ENCODE assay signal across 8 cellular contexts in the genomic region with DNA sequence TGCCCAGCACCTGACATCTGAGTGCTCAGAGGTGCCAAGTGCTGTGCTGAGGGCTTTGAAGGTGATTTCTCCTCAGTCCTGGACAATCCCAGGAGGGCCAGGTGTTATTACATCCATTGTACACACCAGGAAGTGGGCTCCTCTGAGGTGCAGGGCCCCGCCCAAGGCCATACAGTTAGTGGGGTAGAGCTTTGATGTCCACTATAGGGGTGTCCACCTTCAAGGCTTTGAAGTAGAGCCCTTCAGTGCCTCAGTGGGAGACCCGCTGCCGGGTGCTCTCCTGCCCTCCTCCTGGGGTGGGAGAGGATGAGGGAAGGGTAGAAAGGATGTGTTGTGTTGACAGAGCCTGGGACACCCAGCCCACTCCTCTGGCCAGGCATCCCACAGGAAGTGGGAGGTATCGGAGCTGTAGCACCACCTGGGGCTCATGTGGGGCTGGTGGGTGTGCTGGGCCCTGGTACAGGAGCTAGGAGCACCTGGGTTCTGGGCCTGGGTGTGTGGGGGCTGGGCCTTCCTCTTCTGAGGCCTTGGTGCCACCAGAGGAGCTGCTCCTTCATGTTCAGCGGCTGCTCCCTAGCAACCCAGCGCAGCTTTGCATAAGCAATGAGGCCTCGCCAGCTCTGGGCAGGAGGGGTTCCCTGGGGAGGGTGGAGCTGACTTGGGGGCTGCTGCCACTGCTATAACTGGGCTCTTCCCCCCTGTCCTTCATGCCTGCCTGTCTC. TPM values are rescaled to one million over a fixed set of nuclear protein-coding genes. Genes with fewer than 3 reads are reported as not detected.
A peak's percentile ranks its signal among the peaks of the same experiment; 100 is the strongest.
DNase-seq lines count a peak whose midpoint lies in the region; ATAC-seq and TF ChIP-seq lines count a peak whose summit lies in the region.

No MANE protein-coding gene starts in this region.

- TF ChIP-seq POLR2A in esophagus muscularis mucosa (IDR thresholded peaks at IDR 0.05; ENCODE audit: low read depth) (no peak), stomach (IDR thresholded peaks at IDR 0.05) (no peak)

- H3K9me3 ChIP-seq in RWPE2 (ENCODE audit: severe bottlenecking), result no peaks in the 10 kb centered on the region
- H3K9me3 ChIP-seq in esophagus muscularis mucosa, result no peaks in the 10 kb centered on the region
- H3K9me3 ChIP-seq in stomach, result no peaks in the 10 kb centered on the region
- H3K9me3 ChIP-seq in left lung, result no peaks in the 10 kb centered on the region

- no peak for TF ChIP-seq CTCF in RWPE2 (IDR thresholded peaks at IDR 0.05; ENCODE audit: poor library complexity, severe bottlenecking)
- no peak for TF ChIP-seq CTCF in esophagus muscularis mucosa (IDR thresholded peaks at IDR 0.05)
- TF ChIP-seq CTCF in stomach (IDR thresholded peaks at IDR 0.05), result no peak
- TF ChIP-seq CTCF in left lung (IDR thresholded peaks at IDR 0.05), result no peak

- no peak for DNase-seq in activated CD4-positive, CD25-positive, alpha-beta regulatory T cell treated with anti-CD3 and anti-CD28 coated beads, Interleukin-2, amount 50 U/mL, for 72 hours
- DNase-seq in RWPE2 (ENCODE audit: low spot score), result no peak
- DNase-seq in esophagus muscularis mucosa (ENCODE audit: extremely low spot score), result no peak
- DNase-seq in stomach, result no peak
- no peak for DNase-seq in NCI-H748 treated with DMSO at 0.1 percent for 48 hours (lab: John Stamatoyannopoulos, UW)
- DNase-seq in NCI-H146 (lab: John Stamatoyannopoulos, UW), result no peak
- no peak for DNase-seq in left lung

- TF ChIP-seq EP300 in esophagus muscularis mucosa (IDR thresholded peaks at IDR 0.05) (no peak), stomach (IDR thresholded peaks at IDR 0.05) (no peak)

- 57% methylated on average over 1 of the region's 7 CpGs for WGBS in esophagus muscularis mucosa
- 54 to 63% (median 57%) methylated on average over 4 to 7 of the region's 7 CpGs for whole genome bisulfite sequencing in stomach, 5 donors

- H3K27me3 ChIP-seq in RWPE2 (ENCODE audit: insufficient read depth, poor library complexity, severe bottlenecking) (no peaks in the 10 kb centered on the region), esophagus muscularis mucosa (no peaks in the 10 kb centered on the region), stomach (no peaks in the 10 kb centered on the region), left lung (no peaks in the 10 kb centered on the region)

- ATAC-seq in activated CD4-positive, CD25-positive, alpha-beta regulatory T cell treated with anti-CD3 and anti-CD28 coated beads, Interleukin-2, amount 50 U/mL, for 24 hours, result peak; percentile 42 to 52
- ATAC-seq in RWPE2 (ENCODE audit: low read depth), result no peak
- ATAC-seq in left lung, result no peak

- H3K27ac ChIP-seq in RWPE2 (ENCODE audit: poor library complexity, severe bottlenecking) (peak overlapping the region; percentile 98), esophagus muscularis mucosa (replicated peaks in 1 of 4) (peak overlapping the region; percentile 21 to 98 (median 50)), stomach (peak overlapping the region in 4 of 5 donors; percentile 25 to 97 (median 81)), left lung (peak overlapping the region in 1 of 2 donors; percentile 66)

- H3K36me3 ChIP-seq in RWPE2 (ENCODE audit: low read depth) (peaks cover 55% of the 10 kb centered on the region), esophagus muscularis mucosa (peaks cover 0 to 26% (median 16%) of the 10 kb centered on the region in 4 donors), stomach (peaks cover 18 to 58% (median 49%) of the 10 kb centered on the region in 4 donors), left lung (peaks cover 0 to 56% of the 10 kb centered on the region in 2 donors)

- intact Hi-C loops in esophagus muscularis mucosa (cut with DNase I), result no loop called here
- intact Hi-C loops in stomach (cut with DNase I; ENCODE audit: low total_unique reads), result no loop called here
- intact Hi-C loops in left lung (cut with DNase I), result no loop called here

- peaks cover 73% of the 10 kb centered on the region for H3K4me1 ChIP-seq in RWPE2 (ENCODE audit: insufficient read depth, poor library complexity, severe bottlenecking)
- peaks cover 87 to 100% (median 98%) of the 10 kb centered on the region in 4 donors for H3K4me1 ChIP-seq in esophagus muscularis mucosa
- peaks cover 86 to 100% (median 98%) of the 10 kb centered on the region in 4 donors for H3K4me1 ChIP-seq in stomach
- H3K4me1 ChIP-seq in left lung, result peaks cover 64 to 100% of the 10 kb centered on the region in 2 donors

- H3K4me3 ChIP-seq in RWPE2 (ENCODE audit: severe bottlenecking) (no peak overlapping the region), esophagus muscularis mucosa (no peak overlapping the region), stomach (peak overlapping the region in 1 of 4 donors; percentile 3), left lung (no peak overlapping the region)

RNA-seq across cellular contexts. Expression of a gene that starts 7.4 kb away (rescaled TPM):
- total RNA-seq in esophagus muscularis mucosa, result 100 to 1,000 TPM in 1 of 4 donors, 10 to 100 TPM in 3; 46.9 to 102 (median 74.7) TPM
- total RNA-seq in stomach, result 100 to 1,000 TPM in 3 of 5 donors, 10 to 100 TPM in 2; 93.0 to 183 (median 107) TPM
- 100 to 1,000 TPM in 1 of 3 donors, 10 to 100 TPM in 2; 33.7 to 119 (median 94.3) TPM for polyA plus RNA-seq in stomach
- 100 to 1,000 TPM; 163 to 172 TPM for total RNA-seq in left lung

RNA-seq across cellular contexts. Expression of a gene that starts 23.8 kb away (rescaled TPM):
- total RNA-seq in esophagus muscularis mucosa, result 1,000 to 10,000 TPM in 2 of 4 donors, 100 to 1,000 TPM in 2; 721 to 1,711 (median 1,283) TPM
- total RNA-seq in stomach, result 1,000 to 10,000 TPM in 1 of 5 donors, 100 to 1,000 TPM in 3, 10 to 100 TPM in 1; 89.8 to 1,949 (median 982) TPM
- polyA plus RNA-seq in stomach, result 1,000 to 10,000 TPM; 3,318 to 3,359 (median 3,354) TPM
- total RNA-seq in left lung, result 1,000 to 10,000 TPM; 1,144 to 1,160 TPM

RNA-seq across cellular contexts. Expression of a gene that starts 52.2 kb away (rescaled TPM):
- 10 to 100 TPM; 16.5 to 27.8 (median 19.6) TPM for total RNA-seq in esophagus muscularis mucosa
- 100 to 1,000 TPM in 1 of 5 donors, 10 to 100 TPM in 4; 19.6 to 146 (median 48.7) TPM for total RNA-seq in stomach
- polyA plus RNA-seq in stomach, result 10 to 100 TPM in 2 of 3 donors, 1 to 10 TPM in 1; 5.9 to 38.8 (median 17.1) TPM
- 10 to 100 TPM; 15.0 to 22.3 TPM for total RNA-seq in left lung

Comparison
In these comparisons a context has a peak if more than half of its experiments do, and no peak if none do; other contexts are left out.
1. ATAC-seq: peak in activated CD4-positive, CD25-positive, alpha-beta regulatory T cell treated with anti-CD3 and anti-CD28 coated beads, Interleukin-2, amount 50 U/mL, for 24 hours (2 of 2); none in RWPE2 (single experiment) and left lung (single experiment).